In the genomic region with DNA sequence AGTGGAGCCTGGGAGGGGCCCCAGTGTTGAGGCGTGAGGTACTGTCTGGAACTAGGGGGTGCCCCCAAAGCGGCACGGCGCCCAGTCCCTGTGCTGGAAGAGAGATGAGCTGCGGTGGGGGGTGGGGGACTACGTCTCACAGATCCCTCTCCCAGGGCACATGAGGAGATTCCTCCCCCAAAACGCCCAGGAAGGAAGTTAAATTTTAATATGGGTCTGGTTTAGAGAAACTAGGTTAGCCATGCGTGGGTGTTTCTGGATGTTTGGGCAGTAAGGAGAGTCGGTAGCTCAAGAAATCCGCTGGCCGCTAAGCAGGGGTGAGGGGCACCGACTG, we compare ENCODE assay signal across 15 cellular contexts. TPM values are rescaled to one million over a fixed set of nuclear protein-coding genes. Genes with fewer than 3 reads are reported as not detected.
DNase-seq lines count a peak whose midpoint lies in the region; TF ChIP-seq lines count a peak whose summit lies in the region.
"Had no signal": no experiment of that assay in that cellular context is flagged by ENCODE, and none has a peak within 500 bp of the region (broad histone marks: within the 10 kb centered on the region; RNA-seq: fewer than 3 reads in every experiment).

No MANE protein-coding gene starts in this region.

- TF ChIP-seq CTCF in nephron (IDR thresholded peaks at IDR 0.05; ENCODE audit: unreplicated experiment in 3 of 3), result no peak
- no peak for TF ChIP-seq CTCF in smooth muscle cell (IDR thresholded peaks at IDR 0.05; ENCODE audit: borderline replicate concordance, insufficient read depth, poor library complexity, severe bottlenecking)

- H3K27ac Mint-ChIP-seq in nephron, result peak overlapping the region; percentile 86 to 94 (median 92)

- DNase-seq in ACHN, result peak; percentile 37
- peak; percentile 33 to 43 for DNase-seq in Kasumi-1 (lab: John Stamatoyannopoulos, UW)
- peak; percentile 63 for DNase-seq in glomerular visceral epithelial cell (ENCODE audit: extremely low spot score)
- DNase-seq in SJCRH30, result no peak
- no peak for DNase-seq in NCI-H524 treated with DMSO at 0.1 percent for 48 hours (lab: John Stamatoyannopoulos, UW)
- no peak for DNase-seq in DMS153 treated with DMSO at 0.1 percent for 48 hours (lab: John Stamatoyannopoulos, UW; ENCODE audit: unreplicated experiment)
- DNase-seq in smooth muscle cell (lab: John Stamatoyannopoulos, UW; ENCODE audit: unreplicated experiment), result no peak
- DNase-seq: CD4-positive, alpha-beta memory T cell; KBM-7; NCI-H1092; NCI-H226; NCI-H69; NK-92 treated with Interleukin-12 subunit alpha and Interleukin-12 subunit beta, amount 100 ng/mL, for 24 hours; OCI-M1 had no signal

- H2AFZ ChIP-seq in smooth muscle cell (ENCODE audit: low read depth), result no peak overlapping the region

- H3K4me2 ChIP-seq in smooth muscle cell, result no peak overlapping the region

- peaks cover 95% of the 10 kb centered on the region for H4K20me1 ChIP-seq in smooth muscle cell (ENCODE audit: low read depth)

- H3K9ac ChIP-seq in smooth muscle cell (ENCODE audit: low read depth), result no peak overlapping the region

- H3K27ac ChIP-seq in SJCRH30 (no peak overlapping the region), smooth muscle cell (ENCODE audit: low read depth) (no peak overlapping the region)

- H3K4me1 Mint-ChIP-seq in nephron, result peaks cover 12% of the 10 kb centered on the region

- H3K9me3 ChIP-seq in SJCRH30 (replicated peaks), result no peaks in the 10 kb centered on the region
- no peaks in the 10 kb centered on the region for H3K9me3 ChIP-seq in smooth muscle cell (replicated peaks; ENCODE audit: low read depth)

- no peaks in the 10 kb centered on the region for H3K9me3 Mint-ChIP-seq in nephron
- H3K9me3 Mint-ChIP-seq: CD4-positive, alpha-beta memory T cell had no signal

- H3K4me3 ChIP-seq in SJCRH30, result no peak overlapping the region
- no peak overlapping the region for H3K4me3 ChIP-seq in smooth muscle cell

- 92% methylated on average over 12 of the region's 12 CpGs for WGBS in smooth muscle cell (ENCODE audit: low lambda C conversion rate)

- no peaks in the 10 kb centered on the region for H3F3A ChIP-seq in smooth muscle cell (ENCODE audit: low read depth)

- in situ Hi-C loops in ACHN (cut with HindIII; ENCODE audit: low pct_ligation_motif_present, low pct_unique_long_range_greater_than_20kb, low sequenced_read_pairs), result no loop called here

- peak overlapping the region in 1 of 3 experiments; percentile 22 for H3K4me3 Mint-ChIP-seq in nephron

- H3K36me3 ChIP-seq in SJCRH30 (no peaks in the 10 kb centered on the region; the same call in 1 of the 2 replicates), smooth muscle cell (ENCODE audit: low read depth) (no peaks in the 10 kb centered on the region)

- peaks cover 4% of the 10 kb centered on the region for H3K36me3 Mint-ChIP-seq in nephron (ENCODE audit: low read depth)

- H3K27me3 Mint-ChIP-seq in nephron (ENCODE audit: low read depth), result no peaks in the 10 kb centered on the region
- H3K27me3 Mint-ChIP-seq: CD4-positive, alpha-beta memory T cell had no signal

- no peaks in the 10 kb centered on the region for H3K27me3 ChIP-seq in SJCRH30
- H3K27me3 ChIP-seq in smooth muscle cell (ENCODE audit: low read depth), result no peaks in the 10 kb centered on the region

- peaks cover 67% of the 10 kb centered on the region for H3K79me2 ChIP-seq in smooth muscle cell (ENCODE audit: low read depth)

- H3K4me1 ChIP-seq in SJCRH30 (no peaks in the 10 kb centered on the region), smooth muscle cell (ENCODE audit: low read depth) (no peaks in the 10 kb centered on the region)

RNA-seq across cellular contexts. Expression of a gene that starts 20.5 kb away (rescaled TPM):
- total RNA-seq in SJCRH30 (2014; rRNA removed; shearing (Covaris generic)), result 72.8 and 78.0 TPM in 2 replicates
- total RNA-seq in smooth muscle cell, result 47.5 and 53.5 TPM in 2 replicates
- 74.9 and 86.1 TPM in 2 replicates for polyA plus RNA-seq in smooth muscle cell

RNA-seq across cellular contexts. Expression of a gene that starts 54.0 kb away (rescaled TPM):
- total RNA-seq in SJCRH30 (2014; rRNA removed; shearing (Covaris generic)), result 13.9 and 16.2 TPM in 2 replicates
- 37.8 and 45.2 TPM in 2 replicates for total RNA-seq in smooth muscle cell
- 63.2 and 69.8 TPM in 2 replicates for polyA plus RNA-seq in smooth muscle cell

RNA-seq across cellular contexts. Expression of a gene that starts 56.3 kb away (rescaled TPM):
- 4.7 and 4.8 TPM in 2 replicates for total RNA-seq in SJCRH30 (2014; rRNA removed; shearing (Covaris generic))
- 0.49 and 0.58 TPM in 2 replicates for total RNA-seq in smooth muscle cell
- 2.0 and 4.8 TPM in 2 replicates for polyA plus RNA-seq in smooth muscle cell

RNA-seq across cellular contexts. Expression of a gene that starts 56.3 kb away (rescaled TPM):
- total RNA-seq in SJCRH30 (2014; rRNA removed; shearing (Covaris generic)), result 29.1 and 29.2 TPM in 2 replicates
- total RNA-seq in smooth muscle cell, result 72.6 and 96.9 TPM in 2 replicates
- 54.5 and 74.1 TPM in 2 replicates for polyA plus RNA-seq in smooth muscle cell

Comparison
In these comparisons a context has a peak if more than half of its experiments do, and no peak if none do; other contexts are left out.
1. DNase-seq: peak in ACHN (single experiment), Kasumi-1 (2 of 2) and glomerular visceral epithelial cell (single experiment); none in SJCRH30 (0 of 2), NCI-H524 treated with DMSO at 0.1 percent for 48 hours (single experiment), DMS153 treated with DMSO at 0.1 percent for 48 hours (single experiment) and smooth muscle cell (single experiment).